ENCODE assay signal across 8 cellular contexts in genomic region chr5:79020861-79021561, GRCh38. TPM values are rescaled to one million over a fixed set of nuclear protein-coding genes. Genes with fewer than 3 reads are reported as not detected.
DNase-seq lines count a peak whose midpoint lies in the region; ATAC-seq and TF ChIP-seq lines count a peak whose summit lies in the region.

No MANE protein-coding gene starts in this region.

- no peaks in the 10 kb centered on the region for H3K9me2 ChIP-seq in DOHH2 (replicated peaks; ENCODE audit: control insufficient read depth, low read length)

- intact Hi-C loops in right cardiac atrium (cut with DNase I): loop anchor here (5.0 to 10.0 kb wide), 5 partner anchors 111 to 834 kb away; no protein-coding TSS in a partner anchor

- H3K79me2 ChIP-seq in DOHH2 (ENCODE audit: control insufficient read depth, low read length): no peaks in the 10 kb centered on the region

- WGBS in right cardiac atrium: 9% methylated on average over 14 of the region's 14 CpGs

- H3K4me3 ChIP-seq in DOHH2 (ENCODE audit: low read length) (no peak overlapping the region), HUES48 (ENCODE audit: low read depth, low read length) (peak overlapping the region; percentile 35; the same call in 1 of the 2 replicates), right cardiac atrium (ENCODE audit: low read length) (peak overlapping the region; percentile 21)

- H3K4me2 ChIP-seq in DOHH2 (ENCODE audit: low read length): no peak overlapping the region

- no peaks in the 10 kb centered on the region for H4K20me1 ChIP-seq in DOHH2 (ENCODE audit: control insufficient read depth, insufficient read depth, low read depth, low read length)

- DNase-seq in SHP77 (lab: John Stamatoyannopoulos, UW) (peak; percentile 23 to 50), anterior cingulate cortex (lab: John Stamatoyannopoulos, UW) (peak in 48 of 58 donors; percentile 0 to 73 (median 20)), right cardiac atrium (peak; percentile 52 to 69 (median 64)), pulmonary artery endothelial cell (ENCODE audit: low read depth, low spot score) (peak; percentile 32)

- H3K36me3 ChIP-seq in DOHH2 (ENCODE audit: control insufficient read depth, low read length) (no peaks in the 10 kb centered on the region), HUES48 (ENCODE audit: control insufficient read depth, insufficient read depth, low read length) (no peaks in the 10 kb centered on the region)

- peak; percentile 71 for TF ChIP-seq CTCF in DOHH2 (IDR thresholded peaks at IDR 0.05; ENCODE audit: low read depth, low read length, poor library complexity, severe bottlenecking)

- H3K4me1 ChIP-seq in DOHH2 (ENCODE audit: control insufficient read depth, low read length) (0 out of 2 replicates have a peak, but pooled peaks cover 3% of the 10 kb centered on the region), HUES48 (ENCODE audit: control insufficient read depth, insufficient read depth, low read length) (peaks cover 26% of the 10 kb centered on the region), right cardiac atrium (ENCODE audit: control insufficient read depth, insufficient read depth, low read length) (no peaks in the 10 kb centered on the region)

- no peak overlapping the region for H3K27ac ChIP-seq in DOHH2 (ENCODE audit: low read depth, low read length)
- H3K27ac ChIP-seq in HUES48 (ENCODE audit: low read depth, low read length): no peak overlapping the region
- no peak overlapping the region for H3K27ac ChIP-seq in right cardiac atrium (ENCODE audit: low read length)

- H3K27me3 ChIP-seq in DOHH2 (ENCODE audit: control insufficient read depth, low read length): peaks cover 32% of the 10 kb centered on the region
- no peaks in the 10 kb centered on the region for H3K27me3 ChIP-seq in HUES48 (ENCODE audit: control insufficient read depth, insufficient read depth, low read length)
- H3K27me3 ChIP-seq in right cardiac atrium (ENCODE audit: control insufficient read depth, insufficient read depth): no peaks in the 10 kb centered on the region

- H3K9me3 ChIP-seq in DOHH2 (ENCODE audit: control insufficient read depth, insufficient read depth, low read length) (no peaks in the 10 kb centered on the region), HUES48 (ENCODE audit: control insufficient read depth, insufficient read depth, low read length) (no peaks in the 10 kb centered on the region), right cardiac atrium (ENCODE audit: control insufficient read depth, low read length) (no peaks in the 10 kb centered on the region)

- no peak overlapping the region for H3K9ac ChIP-seq in HUES48 (ENCODE audit: low read depth, low read length)

- ATAC-seq in right cardiac atrium (peak; percentile 81 to 87), GM21528 (IDR thresholded peaks at IDR 0.05; ENCODE audit: low FRiP score, unreplicated experiment) (no peak), GM19351 (IDR thresholded peaks at IDR 0.05; ENCODE audit: unreplicated experiment) (no peak)

- H3F3A ChIP-seq in DOHH2 (ENCODE audit: control insufficient read depth, insufficient read depth): no peaks in the 10 kb centered on the region

RNA-seq across cellular contexts. Expression of gene ARSB, which starts 35.9 kb away (rescaled TPM):
- total RNA-seq in right cardiac atrium (10 to 100 TPM; 11.0 to 14.1 (median 13.7) TPM), pulmonary artery endothelial cell (10.4 and 15.3 TPM in 2 replicates)
- polyA plus RNA-seq in right cardiac atrium: 4.8 TPM

RNA-seq across cellular contexts. Expression of gene DMGDH, which starts 48.5 kb away (rescaled TPM):
- total RNA-seq in right cardiac atrium: 1 to 10 TPM; 4.3 to 7.0 (median 5.0) TPM
- 1.9 TPM for polyA plus RNA-seq in right cardiac atrium
- 0.20 and 0.25 TPM in 2 replicates for total RNA-seq in pulmonary artery endothelial cell

RNA-seq across cellular contexts. Expression of gene BHMT2, which starts 48.6 kb away (rescaled TPM):
- total RNA-seq in right cardiac atrium (10 to 100 TPM; 16.4 to 40.3 (median 20.0) TPM), pulmonary artery endothelial cell (0.13 and 2.5 TPM in 2 replicates)
- 21.8 TPM for polyA plus RNA-seq in right cardiac atrium

Comparison
In these comparisons a context has a peak if more than half of its experiments do, and no peak if none do; other contexts are left out.
1. ATAC-seq: peak in right cardiac atrium (2 of 2); none in GM21528 (single experiment) and GM19351 (single experiment).
2. Peak in every context shown above with its lines, with median percentiles within 50 percentile points of each other: DNase-seq.